Comparison of ENCODE assay signal across 25 cellular contexts in the genomic region with DNA sequence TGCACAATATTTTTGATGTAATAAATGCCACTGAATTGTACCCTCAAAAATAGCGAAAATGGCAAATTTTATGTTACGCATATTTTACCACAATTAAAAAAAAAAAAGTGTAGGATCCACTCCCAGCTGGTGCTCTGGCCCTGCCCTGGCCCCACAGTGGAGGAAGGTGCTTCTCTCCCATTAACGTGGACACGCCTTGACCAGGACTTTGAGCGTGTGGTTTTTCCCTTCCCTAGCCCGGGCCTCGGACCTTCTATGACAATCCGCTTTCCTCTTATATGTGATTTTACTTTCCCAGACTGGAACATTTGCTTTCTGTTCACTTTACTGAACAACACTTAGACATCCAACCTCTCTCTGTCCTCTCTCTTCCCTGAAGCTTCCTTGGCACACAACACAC. TPM values are rescaled to one million over a fixed set of nuclear protein-coding genes. Genes with fewer than 3 reads are reported as not detected.
DNase-seq lines count a peak whose midpoint lies in the region; ATAC-seq, FAIRE-seq and TF ChIP-seq lines count a peak whose summit lies in the region.
"Had no signal": no experiment of that assay in that cellular context is flagged by ENCODE, and none has a peak within 500 bp of the region (broad histone marks: within the 10 kb centered on the region; RNA-seq: fewer than 3 reads in every experiment).

No MANE protein-coding gene starts in this region.

- TF ChIP-seq CTCF in HepG2 (CRISPR knock-in tag; IDR thresholded peaks at IDR 0.05) (no peak), right lobe of liver (IDR thresholded peaks at IDR 0.05) (no peak), astrocyte (IDR thresholded peaks at IDR 0.05; ENCODE audit: insufficient read depth, low read depth, low read length) (no peak), nephron progenitor cell (IDR thresholded peaks at IDR 0.05) (no peak), heart left ventricle (IDR thresholded peaks at IDR 0.05) (no peak), foreskin fibroblast (IDR thresholded peaks at IDR 0.05; ENCODE audit: low read depth, low read length) (no peak)

- H3K27ac Mint-ChIP-seq in astrocyte (ENCODE audit: unreplicated experiment) (peak overlapping the region; percentile 55), nephron progenitor cell (peak overlapping the region; percentile 23)
- H3K27ac Mint-ChIP-seq: CD8-positive, alpha-beta T cell had no signal

- H3K4me1 Mint-ChIP-seq in astrocyte (ENCODE audit: low read depth, unreplicated experiment) (no peaks in the 10 kb centered on the region), nephron progenitor cell (peaks cover 19% of the 10 kb centered on the region)
- H3K4me1 Mint-ChIP-seq: CD14-positive monocyte had no signal

- DNase-seq in HepG2 (ENCODE audit: low spot score) = no peak
- DNase-seq in right lobe of liver = no peak
- DNase-seq in astrocyte (ENCODE audit: low read depth) = no peak
- no peak for DNase-seq in nephron progenitor cell
- DNase-seq in UCSD-AML1 (lab: John Stamatoyannopoulos, UW; ENCODE audit: unreplicated experiment) = no peak
- no peak for DNase-seq in heart left ventricle
- no peak for DNase-seq in foreskin fibroblast
- no peak for DNase-seq in aorta
- DNase-seq: AML-193; BE2C; Caco-2; CD8-positive, alpha-beta T cell; DMS153; DND-41; GM23248; H7; HCEC 1CT had no signal

- H3K27me3 ChIP-seq in HepG2 (ENCODE audit: control insufficient read depth in 1 of 2, insufficient read depth in 2 of 2, low read length in 2 of 2) (no peaks in the 10 kb centered on the region), right lobe of liver (no peaks in the 10 kb centered on the region), astrocyte (ENCODE audit: insufficient read depth, low read length) (peaks cover 2% of the 10 kb centered on the region), heart left ventricle (no peaks in the 10 kb centered on the region), aorta (ENCODE audit: control insufficient read depth in 1 of 2, insufficient read depth in 2 of 2, low read length in 1 of 2) (no peaks in the 10 kb centered on the region)
- H3K27me3 ChIP-seq: BE2C; BLaER1 treated with 17β-estradiol and CSF1 and Interleukin-3, amounts not matched to agents 10 nM and 100 nM had no signal

- CTCF ChIA-PET in HepG2 (lab: Yijun Ruan, JAX; ENCODE audit: low intra/inter-chr PET ratio, low total read pairs) = no interaction called here

- WGBS in HepG2 (ENCODE audit: low lambda C conversion rate) = 20% methylated on average over 8 of the region's 8 CpGs
- WGBS in right lobe of liver (ENCODE audit: insufficient coverage, low coverage, low lambda C conversion rate, missing lambda C conversion rate) = 85% methylated on average over 8 of the region's 8 CpGs
- WGBS in heart left ventricle, 4 donors = 90 to 95% (median 93%) methylated on average over 8 of the region's 8 CpGs
- 90 to 96% methylated on average over 8 of the region's 8 CpGs for WGBS in aorta, 2 donors

- H3K36me3 ChIP-seq in HepG2 (replicated peaks in 1 of 2; ENCODE audit: control insufficient read depth in 1 of 2, insufficient read depth in 2 of 2, low read length in 2 of 2) (no peaks in the 10 kb centered on the region), right lobe of liver (no peaks in the 10 kb centered on the region), astrocyte (ENCODE audit: insufficient read depth, low read length) (no peaks in the 10 kb centered on the region), heart left ventricle (no peaks in the 10 kb centered on the region), aorta (ENCODE audit: control insufficient read depth in 1 of 2, insufficient read depth in 2 of 2, low read length in 1 of 2) (no peaks in the 10 kb centered on the region)
- H3K36me3 ChIP-seq: BE2C; BLaER1 treated with 17β-estradiol and CSF1 and Interleukin-3, amounts not matched to agents 10 nM and 100 nM had no signal

- H3K79me2 ChIP-seq in HepG2 (ENCODE audit: insufficient read depth, low read length) (no peaks in the 10 kb centered on the region), astrocyte (ENCODE audit: insufficient read depth, low read length) (no peaks in the 10 kb centered on the region)

- POLR2A ChIA-PET in HepG2 (lab: Yijun Ruan, JAX) = interaction anchor here (0.7 kb wide), 1 partner anchor 28 kb away, joined by 3 read pairs; no protein-coding TSS in a partner anchor

- no peak overlapping the region for H2AFZ ChIP-seq in HepG2 (ENCODE audit: low read length)
- no peak overlapping the region for H2AFZ ChIP-seq in astrocyte (ENCODE audit: low read depth, low read length)
- H2AFZ ChIP-seq: GM23248 had no signal

- peak overlapping the region; percentile 6; the same call in 1 of the 2 replicates for H3K4me2 ChIP-seq in HepG2 (ENCODE audit: low read depth, low read length)
- H3K4me2 ChIP-seq in astrocyte (ENCODE audit: low read length) = no peak overlapping the region
- H3K4me2 ChIP-seq: A549 had no signal

- no peak overlapping the region for H3K27ac ChIP-seq in HepG2 (ENCODE audit: extremely low read length, insufficient read depth, low read length)
- no peak overlapping the region for H3K27ac ChIP-seq in right lobe of liver
- H3K27ac ChIP-seq in astrocyte (ENCODE audit: low read depth, low read length) = no peak overlapping the region
- no peak overlapping the region for H3K27ac ChIP-seq in heart left ventricle
- H3K27ac ChIP-seq in aorta (ENCODE audit: low read depth in 1 of 2, low read length in 2 of 2) = no peak overlapping the region
- H3K27ac ChIP-seq: 22Rv1; A549; BLaER1 treated with 17β-estradiol and CSF1 and Interleukin-3, amounts not matched to agents 10 nM and 100 nM; GM23248 had no signal

- peaks cover 14% of the 10 kb centered on the region for H3K4me1 ChIP-seq in HepG2 (ENCODE audit: insufficient read depth, low read length)
- H3K4me1 ChIP-seq in right lobe of liver = no peaks in the 10 kb centered on the region
- no peaks in the 10 kb centered on the region for H3K4me1 ChIP-seq in astrocyte (ENCODE audit: insufficient read depth, low read length)
- no peaks in the 10 kb centered on the region for H3K4me1 ChIP-seq in heart left ventricle
- no peaks in the 10 kb centered on the region for H3K4me1 ChIP-seq in aorta (ENCODE audit: control insufficient read depth in 1 of 2, insufficient read depth in 2 of 2, low read length in 2 of 2)
- H3K4me1 ChIP-seq: A549, BE2C, Caco-2 had no signal

- TF ChIP-seq EP300 in HepG2 (IDR thresholded peaks at IDR 0.05; ENCODE audit: low read depth in 2 of 2, low read length in 2 of 2) (no peak), HepG2 (CRISPR knock-in tag; IDR thresholded peaks at IDR 0.05; ENCODE audit: borderline replicate concordance) (no peak)

- peaks cover 3% of the 10 kb centered on the region for H3K36me3 Mint-ChIP-seq in astrocyte (ENCODE audit: low read depth, unreplicated experiment)
- H3K36me3 Mint-ChIP-seq in nephron progenitor cell (ENCODE audit: low read depth) = peaks cover 9% of the 10 kb centered on the region

- no TSS peak for BruUV-seq in HepG2 (replicated peaks; lab: Mats Ljungman, UMichigan)

- H3K4me3 ChIP-seq in HepG2 (replicated peaks in 1 of 3; ENCODE audit: insufficient read depth in 1 of 3, low read depth in 2 of 3, low read length in 3 of 3) (no peak overlapping the region), right lobe of liver (no peak overlapping the region), astrocyte (ENCODE audit: insufficient read depth, low read depth, low read length) (no peak overlapping the region), heart left ventricle (no peak overlapping the region), foreskin fibroblast (ENCODE audit: low read depth in 1 of 2, low read length in 2 of 2) (no peak overlapping the region), aorta (ENCODE audit: low read length in 2 of 2) (no peak overlapping the region)
- H3K4me3 ChIP-seq: A549; BLaER1 treated with 17β-estradiol and CSF1 and Interleukin-3, amounts not matched to agents 10 nM and 100 nM; GM23248 had no signal

- no peaks in the 10 kb centered on the region for H3K9me3 ChIP-seq in HepG2 (ENCODE audit: low read length)
- H3K9me3 ChIP-seq in right lobe of liver = no peaks in the 10 kb centered on the region
- H3K9me3 ChIP-seq in astrocyte (ENCODE audit: insufficient read depth, low read depth, low read length) = no peaks in the 10 kb centered on the region
- H3K9me3 ChIP-seq in heart left ventricle = no peaks in the 10 kb centered on the region
- no peaks in the 10 kb centered on the region for H3K9me3 ChIP-seq in aorta (ENCODE audit: control insufficient read depth, low read length)
- H3K9me3 ChIP-seq: A549; BE2C; BLaER1 treated with 17β-estradiol and CSF1 and Interleukin-3, amounts not matched to agents 10 nM and 100 nM; Caco-2 had no signal

- no peak for TF ChIP-seq POLR2A in HepG2 (IDR thresholded peaks at IDR 0.05; ENCODE audit: insufficient read depth in 1 of 2, low read depth in 2 of 2, low read length in 2 of 2)
- TF ChIP-seq POLR2A in right lobe of liver (IDR thresholded peaks at IDR 0.05) = no peak
- TF ChIP-seq POLR2A in heart left ventricle (IDR thresholded peaks at IDR 0.05) = no peak

- H3K27me3 Mint-ChIP-seq in astrocyte (ENCODE audit: low read depth, unreplicated experiment) (peaks cover 6% of the 10 kb centered on the region), nephron progenitor cell (ENCODE audit: low read depth, poor library complexity) (peaks cover 4% of the 10 kb centered on the region)

- H4K20me1 ChIP-seq in HepG2 (ENCODE audit: insufficient read depth, low read length) (no peaks in the 10 kb centered on the region), astrocyte (ENCODE audit: insufficient read depth, low read length) (no peaks in the 10 kb centered on the region)
- H4K20me1 ChIP-seq: BLaER1 treated with 17β-estradiol and CSF1 and Interleukin-3, amounts not matched to agents 10 nM and 100 nM had no signal

- intact Hi-C loops in HepG2 (cut with micrococcal nuclease; ENCODE audit: unreplicated experiment) (no loop called here), right lobe of liver (cut with DNase I) (no loop called here), heart left ventricle (cut with DNase I) (no loop called here), aorta (cut with DNase I) (loop anchor here in 1 of 2 donors (10.0 kb wide), 1 partner anchor 134 kb away; no protein-coding TSS in a partner anchor)

- no peak for TF ChIP-seq RAD21 in HepG2 (CRISPR knock-in tag; IDR thresholded peaks at IDR 0.05)

- FAIRE-seq in HepG2 (lab: Jason Lieb, UNC) = no peak
- FAIRE-seq in astrocyte (lab: Jason Lieb, UNC) = no peak
- FAIRE-seq: A549, G401.6, GM12892, GM19239, H1 had no signal

- H3K4me3 Mint-ChIP-seq in astrocyte (ENCODE audit: unreplicated experiment) (no peak overlapping the region), nephron progenitor cell (no peak overlapping the region)
- H3K4me3 Mint-ChIP-seq: CD14-positive monocyte; CD8-positive, alpha-beta T cell had no signal

- in situ Hi-C loops in HepG2 (cut with HindIII; ENCODE audit: extremely low pct_ligation_motif_present, low pct_unique_long_range_greater_than_20kb) = no loop called here

- H3K9me3 Mint-ChIP-seq in astrocyte (ENCODE audit: unreplicated experiment) (no peaks in the 10 kb centered on the region), nephron progenitor cell (peaks cover 8% of the 10 kb centered on the region)
- H3K9me3 Mint-ChIP-seq: CD8-positive, alpha-beta T cell had no signal

- ATAC-seq in HepG2 (peak; percentile 66), right lobe of liver (no peak), heart left ventricle (no peak), aorta (ENCODE audit: low FRiP score) (no peak)
- ATAC-seq: A549; CD8-positive, alpha-beta T cell had no signal

- H3K9ac ChIP-seq in HepG2 (ENCODE audit: insufficient read depth, low read depth, low read length) = no peak overlapping the region
- H3K9ac ChIP-seq in astrocyte (ENCODE audit: low read length) = no peak overlapping the region
- H3K9ac ChIP-seq: BLaER1 treated with 17β-estradiol and CSF1 and Interleukin-3, amounts not matched to agents 10 nM and 100 nM; GM23248 had no signal

RNA-seq across cellular contexts. Expression of a gene that starts 29.7 kb away (rescaled TPM):
- total RNA-seq in HepG2 (2016; rRNA removed; fragmentation: Illumina TruSeq; extraction: Trizol) (not detected in 2 replicates), right lobe of liver (not detected), astrocyte (not detected in 2 replicates), heart left ventricle (not detected), aorta (not detected)
- total RNA-seq in HepG2 (2016; cell fraction: cytosol; rRNA removed; fragmentation: Illumina TruSeq; extraction: Trizol; ENCODE audit: low read depth) = not detected in 2 replicates
- not detected in 2 replicates for total RNA-seq in HepG2 (2016; cell fraction: insoluble cytoplasmic fraction; rRNA removed; fragmentation: Illumina TruSeq; extraction: Trizol)
- not detected in 2 replicates for total RNA-seq in HepG2 (2016; cell fraction: membrane; rRNA removed; fragmentation: Illumina TruSeq; extraction: Trizol)
- not detected in 2 replicates for total RNA-seq in HepG2 (2016; cell fraction: nucleus; rRNA removed; fragmentation: Illumina TruSeq; extraction: Trizol)
- polyA plus RNA-seq in HepG2 (2011; rRNA removed) (not detected in 2 replicates), heart left ventricle (not detected), aorta (1 to 10 TPM in 1 of 2 donors, not detected in 1; 1.0 TPM)
- not detected in 2 replicates for polyA plus RNA-seq in HepG2 (2011; cell fraction: cytosol; rRNA removed)
- polyA plus RNA-seq in HepG2 (2011; cell fraction: nucleus; rRNA removed) = not detected in 2 replicates
- not detected in 2 replicates for polyA plus RNA-seq in HepG2 (2012)
- not detected in 2 replicates for polyA plus RNA-seq in HepG2 (2016; cell fraction: cytosol; fragmentation: Illumina TruSeq; extraction: Trizol; ENCODE audit: low read depth)
- not detected in 2 replicates for polyA plus RNA-seq in HepG2 (2016; cell fraction: insoluble cytoplasmic fraction; fragmentation: Illumina TruSeq; extraction: Trizol; ENCODE audit: low read depth)
- polyA plus RNA-seq in HepG2 (2016; cell fraction: membrane; fragmentation: Illumina TruSeq; extraction: Trizol; ENCODE audit: low read depth) = not detected in 2 replicates
- polyA plus RNA-seq in HepG2 (2016; cell fraction: nucleus; fragmentation: Illumina TruSeq; extraction: Trizol; ENCODE audit: insufficient read depth, low read depth) = not detected in 2 replicates
- not detected in 2 replicates for polyA minus RNA-seq in HepG2 (2011; rRNA and poly(A)+ RNA removed; ENCODE audit: low replicate concordance)
- not detected in 2 replicates for polyA minus RNA-seq in HepG2 (2011; cell fraction: cytosol; rRNA and poly(A)+ RNA removed)
- not detected in 2 replicates for polyA minus RNA-seq in HepG2 (2011; cell fraction: nucleus; rRNA and poly(A)+ RNA removed)
- total RNA-seq: Caco-2, GM23248, H1, H7 had no signal
- polyA plus RNA-seq: A549, CD14-positive monocyte, GM23248, H1 had no signal

RNA-seq across cellular contexts. Expression of a gene that starts 47.6 kb away (rescaled TPM):
- total RNA-seq in HepG2 (2016; rRNA removed; fragmentation: Illumina TruSeq; extraction: Trizol) (66.7 and 74.3 TPM in 2 replicates), right lobe of liver (10 to 100 TPM; 18.8 to 35.5 (median 26.6) TPM), astrocyte (67.7 and 69.2 TPM in 2 replicates), heart left ventricle (10 to 100 TPM; 31.7 to 64.4 (median 52.1) TPM), aorta (10 to 100 TPM; 67.0 to 67.1 TPM)
- total RNA-seq in HepG2 (2016; cell fraction: cytosol; rRNA removed; fragmentation: Illumina TruSeq; extraction: Trizol; ENCODE audit: low read depth) = 42.1 and 45.3 TPM in 2 replicates
- 64.1 and 73.6 TPM in 2 replicates for total RNA-seq in HepG2 (2016; cell fraction: insoluble cytoplasmic fraction; rRNA removed; fragmentation: Illumina TruSeq; extraction: Trizol)
- 56.0 and 59.1 TPM in 2 replicates for total RNA-seq in HepG2 (2016; cell fraction: membrane; rRNA removed; fragmentation: Illumina TruSeq; extraction: Trizol)
- 31.5 and 34.1 TPM in 2 replicates for total RNA-seq in HepG2 (2016; cell fraction: nucleus; rRNA removed; fragmentation: Illumina TruSeq; extraction: Trizol)
- polyA plus RNA-seq in HepG2 (2011; rRNA removed) (17.4 and 19.1 TPM in 2 replicates), heart left ventricle (10 to 100 TPM; 24.0 to 58.5 TPM), aorta (10 to 100 TPM; 55.8 to 60.9 TPM)
- polyA plus RNA-seq in HepG2 (2011; cell fraction: cytosol; rRNA removed) = 9.8 and 15.1 TPM in 2 replicates
- 8.6 and 10.9 TPM in 2 replicates for polyA plus RNA-seq in HepG2 (2011; cell fraction: nucleus; rRNA removed)
- polyA plus RNA-seq in HepG2 (2012) = 25.2 and 26.6 TPM in 2 replicates
- polyA plus RNA-seq in HepG2 (2016; cell fraction: cytosol; fragmentation: Illumina TruSeq; extraction: Trizol; ENCODE audit: low read depth) = 25.2 and 27.9 TPM in 2 replicates
- 74.2 and 75.3 TPM in 2 replicates for polyA plus RNA-seq in HepG2 (2016; cell fraction: insoluble cytoplasmic fraction; fragmentation: Illumina TruSeq; extraction: Trizol; ENCODE audit: low read depth)
- polyA plus RNA-seq in HepG2 (2016; cell fraction: membrane; fragmentation: Illumina TruSeq; extraction: Trizol; ENCODE audit: low read depth) = 35.9 and 47.0 TPM in 2 replicates
- 49.0 and 53.4 TPM in 2 replicates for polyA plus RNA-seq in HepG2 (2016; cell fraction: nucleus; fragmentation: Illumina TruSeq; extraction: Trizol; ENCODE audit: insufficient read depth, low read depth)
- polyA minus RNA-seq in HepG2 (2011; rRNA and poly(A)+ RNA removed; ENCODE audit: low replicate concordance) = 7.3 and 29.4 TPM in 2 replicates
- 10.6 and 13.7 TPM in 2 replicates for polyA minus RNA-seq in HepG2 (2011; cell fraction: cytosol; rRNA and poly(A)+ RNA removed)
- 22.0 and 28.0 TPM in 2 replicates for polyA minus RNA-seq in HepG2 (2011; cell fraction: nucleus; rRNA and poly(A)+ RNA removed)
